ENCODE assay signal across 22 cellular contexts in the genomic region with DNA sequence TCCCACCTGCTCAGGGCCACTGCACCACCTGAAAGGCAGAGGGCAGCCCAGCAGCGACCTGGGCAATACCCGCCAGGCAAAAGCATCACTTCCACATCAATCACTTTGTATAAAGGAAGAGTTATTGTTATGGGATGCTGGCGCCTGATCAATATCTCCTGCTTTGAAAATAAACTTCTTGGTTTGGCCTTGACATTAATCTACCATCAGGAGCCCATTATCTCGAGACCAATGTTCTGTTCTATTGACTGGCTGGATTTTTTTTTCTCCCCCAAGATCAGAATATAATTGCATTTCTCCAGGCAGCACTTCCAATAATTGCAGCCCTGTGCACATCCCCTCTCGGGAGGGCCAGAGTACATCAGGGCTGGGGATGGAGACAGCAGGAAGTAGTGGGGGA.
DNase-seq lines count a peak whose midpoint lies in the region; ATAC-seq lines count a peak whose summit lies in the region.
"Had no signal": no experiment of that assay in that cellular context is flagged by ENCODE, and none has a peak within 500 bp of the region (broad histone marks: within the 10 kb centered on the region; RNA-seq: fewer than 3 reads in every experiment).

No MANE protein-coding gene starts in this region.

- H3K36me3 Mint-ChIP-seq in T-helper 2 cell treated with Interferon-gamma antibody and Interleukin-4, amounts not matched to agents 5 μg/mL and 100 μg/mL, for 36 hours (ENCODE audit: low read depth), result peaks cover 2% of the 10 kb centered on the region
- peaks cover 6% of the 10 kb centered on the region for H3K36me3 Mint-ChIP-seq in central memory CD8-positive, alpha-beta T cell (ENCODE audit: insufficient read depth)
- peaks cover 15% of the 10 kb centered on the region for H3K36me3 Mint-ChIP-seq in stimulated activated effector memory CD8-positive, alpha-beta T cell treated with anti-CD3 and anti-CD28 coated beads, Interleukin-12 subunit alpha, Interleukin-12 subunit beta, amount 100 ng/mL, for 72 hours

- H3K4me1 Mint-ChIP-seq in T-helper 2 cell treated with Interferon-gamma antibody and Interleukin-4, amounts not matched to agents 5 μg/mL and 100 μg/mL, for 36 hours (ENCODE audit: low read depth), result peaks cover 4% of the 10 kb centered on the region
- peaks cover 13% of the 10 kb centered on the region for H3K4me1 Mint-ChIP-seq in central memory CD8-positive, alpha-beta T cell
- peaks cover 21% of the 10 kb centered on the region for H3K4me1 Mint-ChIP-seq in stimulated activated effector memory CD8-positive, alpha-beta T cell treated with anti-CD3 and anti-CD28 coated beads, Interleukin-12 subunit alpha, Interleukin-12 subunit beta, amount 100 ng/mL, for 72 hours

- H3K27me3 Mint-ChIP-seq in T-helper 2 cell treated with Interferon-gamma antibody and Interleukin-4, amounts not matched to agents 5 μg/mL and 100 μg/mL, for 36 hours (ENCODE audit: low read depth), result no peaks in the 10 kb centered on the region
- no peaks in the 10 kb centered on the region for H3K27me3 Mint-ChIP-seq in central memory CD8-positive, alpha-beta T cell

- no peak for ATAC-seq in central memory CD8-positive, alpha-beta T cell (replicated peaks; ENCODE audit: extremely low read depth, poor library complexity, severe bottlenecking)
- no peak for ATAC-seq in stimulated activated effector memory CD8-positive, alpha-beta T cell treated with anti-CD3 and anti-CD28 coated beads, Interleukin-12 subunit alpha, Interleukin-12 subunit beta, amount 100 ng/mL, for 72 hours
- ATAC-seq: HCT116 had no signal

- no peaks in the 10 kb centered on the region for H3K9me3 Mint-ChIP-seq in T-helper 2 cell treated with Interferon-gamma antibody and Interleukin-4, amounts not matched to agents 5 μg/mL and 100 μg/mL, for 36 hours
- H3K9me3 Mint-ChIP-seq in central memory CD8-positive, alpha-beta T cell, result no peaks in the 10 kb centered on the region
- no peaks in the 10 kb centered on the region for H3K9me3 Mint-ChIP-seq in stimulated activated effector memory CD8-positive, alpha-beta T cell treated with anti-CD3 and anti-CD28 coated beads, Interleukin-12 subunit alpha, Interleukin-12 subunit beta, amount 100 ng/mL, for 72 hours
- H3K9me3 Mint-ChIP-seq: CD14-positive monocyte had no signal

- DNase-seq in T-helper 2 cell treated with Interferon-gamma antibody and Interleukin-4, amounts not matched to agents 5 μg/mL and 100 μg/mL, for 36 hours (ENCODE audit: low spot score), result no peak
- DNase-seq in T-helper 2 cell (no peak), NCI-H2227 (lab: John Stamatoyannopoulos, UW; ENCODE audit: unreplicated experiment) (peak; percentile 6), RPMI8226 (no peak)
- DNase-seq in central memory CD8-positive, alpha-beta T cell (ENCODE audit: low spot score in 2 of 2), result no peak
- no peak for DNase-seq in stimulated activated effector memory CD8-positive, alpha-beta T cell treated with anti-CD3 and anti-CD28 coated beads, Interleukin-12 subunit alpha, Interleukin-12 subunit beta, amount 100 ng/mL, for 72 hours (ENCODE audit: low spot score in 2 of 2)
- no peak for DNase-seq in central memory CD4-positive, alpha-beta T cell
- DNase-seq: 8988T, ACHN, BE2C, DMS153, DND-41, NCI-H1048, NCI-H1417 treated with DMSO at 0.1 percent for 48 hours, NCI-H187 treated with DMSO at 0.1 percent for 48 hours, NCI-H2171 treated with DMSO at 0.1 percent for 48 hours, NCI-H446, NCI-H526, PC-9, SHP77 had no signal

- peak overlapping the region; percentile 12 for H3K27ac Mint-ChIP-seq in T-helper 2 cell treated with Interferon-gamma antibody and Interleukin-4, amounts not matched to agents 5 μg/mL and 100 μg/mL, for 36 hours
- H3K27ac Mint-ChIP-seq in central memory CD8-positive, alpha-beta T cell (ENCODE audit: low read depth), result peak overlapping the region; percentile 19
- peak overlapping the region; percentile 79 for H3K27ac Mint-ChIP-seq in stimulated activated effector memory CD8-positive, alpha-beta T cell treated with anti-CD3 and anti-CD28 coated beads, Interleukin-12 subunit alpha, Interleukin-12 subunit beta, amount 100 ng/mL, for 72 hours
- H3K27ac Mint-ChIP-seq: CD14-positive monocyte had no signal

- no peak overlapping the region for H3K4me3 Mint-ChIP-seq in T-helper 2 cell treated with Interferon-gamma antibody and Interleukin-4, amounts not matched to agents 5 μg/mL and 100 μg/mL, for 36 hours
- no peak overlapping the region for H3K4me3 Mint-ChIP-seq in central memory CD8-positive, alpha-beta T cell
- H3K4me3 Mint-ChIP-seq in stimulated activated effector memory CD8-positive, alpha-beta T cell treated with anti-CD3 and anti-CD28 coated beads, Interleukin-12 subunit alpha, Interleukin-12 subunit beta, amount 100 ng/mL, for 72 hours, result no peak overlapping the region
- H3K4me3 Mint-ChIP-seq: CD14-positive monocyte had no signal

Comparison
In these comparisons a context has a peak if more than half of its experiments do, and no peak if none do; other contexts are left out.
1. H3K27ac Mint-ChIP-seq: peak in every context shown above with its lines; median percentile 79 in stimulated activated effector memory CD8-positive, alpha-beta T cell treated with anti-CD3 and anti-CD28 coated beads, Interleukin-12 subunit alpha, Interleukin-12 subunit beta, amount 100 ng/mL, for 72 hours; 19 in central memory CD8-positive, alpha-beta T cell; 12 in T-helper 2 cell treated with Interferon-gamma antibody and Interleukin-4, amounts not matched to agents 5 μg/mL and 100 μg/mL, for 36 hours.